Comparison of ENCODE assay signal across 31 cellular contexts in genomic region chr20:37263686-37264085, GRCh38. TPM values are rescaled to one million over a fixed set of nuclear protein-coding genes. Genes with fewer than 3 reads are reported as not detected.
"Had no signal": no experiment of that assay in that cellular context is flagged by ENCODE, and none has a peak within 500 bp of the region (broad histone marks: within the 10 kb centered on the region; RNA-seq: fewer than 3 reads in every experiment).

No MANE protein-coding gene starts in this region.

- H3K9me3 ChIP-seq: stomach, suprapubic skin, testis, thoracic aorta, thyroid gland, tibial artery, tibial nerve, transverse colon, upper lobe of left lung, upper lobe of right lung, uterus, vagina had no signal

- ATAC-seq: stimulated activated effector memory CD8-positive, alpha-beta T cell treated with anti-CD3 and anti-CD28 coated beads, Interleukin-12 subunit alpha, Interleukin-12 subunit beta, amount 100 ng/mL, for 72 hours; stimulated activated memory B cell treated with anti-CD40 and anti-IgM and Interleukin-4, amounts not matched to agents 10 μg/mL and 1 μg/mL and 100 μg/mL, for 72 hours; stimulated activated naive B cell treated with anti-CD40 and anti-IgM and Interleukin-4, amounts not matched to agents 10 μg/mL and 1 μg/mL and 100 μg/mL, for 72 hours; stimulated activated naive CD8-positive, alpha-beta T cell treated with anti-CD3 and anti-CD28 coated beads, Interleukin-15, amount 100 ng/mL, for 72 hours; stimulated activated naive CD8-positive, alpha-beta T cell treated with anti-CD3 and anti-CD28 coated beads, Interleukin-15, Interleukin-2, amounts not matched to agents 100 U/mL and 50 U/mL, for 24 hours; upper lobe of right lung had no signal

- H3K27ac ChIP-seq: stomach, suprapubic skin, testis, thoracic aorta, thyroid gland, tibial artery, tibial nerve, transverse colon, upper lobe of left lung, upper lobe of right lung, uterus, vagina had no signal

- H3K36me3 ChIP-seq: stomach, suprapubic skin, thoracic aorta, thyroid gland, tibial artery, tibial nerve, transverse colon, upper lobe of left lung, upper lobe of right lung, uterus, vagina had no signal

- H3K4me1 Mint-ChIP-seq: stimulated activated effector memory CD8-positive, alpha-beta T cell treated with anti-CD3 and anti-CD28 coated beads, Interleukin-12 subunit alpha, Interleukin-12 subunit beta, amount 100 ng/mL, for 72 hours; stimulated activated naive CD8-positive, alpha-beta T cell treated with anti-CD3 and anti-CD28 coated beads, Interleukin-15, amount 100 ng/mL, for 72 hours had no signal

- H3K27me3 ChIP-seq: testis, thyroid gland, tibial nerve, transverse colon, upper lobe of left lung, uterus, vagina had no signal

- H3K27ac Mint-ChIP-seq: stimulated activated effector memory CD8-positive, alpha-beta T cell treated with anti-CD3 and anti-CD28 coated beads, Interleukin-12 subunit alpha, Interleukin-12 subunit beta, amount 100 ng/mL, for 72 hours; stimulated activated memory B cell treated with anti-CD40 and anti-IgM and Interleukin-4, amounts not matched to agents 10 μg/mL and 1 μg/mL and 100 μg/mL, for 72 hours; stimulated activated naive B cell treated with anti-CD40 and anti-IgM and Interleukin-4, amounts not matched to agents 10 μg/mL and 1 μg/mL and 100 μg/mL, for 72 hours; stimulated activated naive CD8-positive, alpha-beta T cell treated with anti-CD3 and anti-CD28 coated beads, Interleukin-15, amount 100 ng/mL, for 72 hours; stimulated activated naive CD8-positive, alpha-beta T cell treated with anti-CD3 and anti-CD28 coated beads, Interleukin-15, Interleukin-2, amounts not matched to agents 100 ng/mL and 50 ng/mL, for 24 hours; type B pancreatic cell had no signal

- H3K4me1 ChIP-seq: stomach, suprapubic skin, testis, thyroid gland, tibial artery, tibial nerve, transverse colon, upper lobe of left lung, upper lobe of right lung, uterus, vagina had no signal

- H3K4me3 Mint-ChIP-seq: stimulated activated effector memory CD8-positive, alpha-beta T cell treated with anti-CD3 and anti-CD28 coated beads, Interleukin-12 subunit alpha, Interleukin-12 subunit beta, amount 100 ng/mL, for 72 hours; stimulated activated memory B cell treated with anti-CD40 and anti-IgM and Interleukin-4, amounts not matched to agents 10 μg/mL and 1 μg/mL and 100 μg/mL, for 72 hours; stimulated activated naive B cell treated with anti-CD40 and anti-IgM and Interleukin-4, amounts not matched to agents 10 μg/mL and 1 μg/mL and 100 μg/mL, for 72 hours; stimulated activated naive CD8-positive, alpha-beta T cell treated with anti-CD3 and anti-CD28 coated beads, Interleukin-15, amount 100 ng/mL, for 72 hours; stimulated activated naive CD8-positive, alpha-beta T cell treated with anti-CD3 and anti-CD28 coated beads, Interleukin-15, Interleukin-2, amounts not matched to agents 100 ng/mL and 50 ng/mL, for 24 hours; type B pancreatic cell had no signal

- DNase-seq: stimulated activated CD4-positive, alpha-beta T cell treated with anti-CD3 and anti-CD28 coated beads, Interleukin-2, amount 100 ng/mL, for 48 hours; stimulated activated CD4-positive, alpha-beta T cell treated with anti-CD3 and anti-CD28 coated beads, Interleukin-4, amount 100 ng/mL, for 1 hour; stimulated activated CD4-positive, alpha-beta T cell treated with anti-CD3 and anti-CD28 coated beads, Interleukin-4, amount 100 ng/mL, for 24 hours; stimulated activated CD4-positive, alpha-beta T cell treated with anti-CD3 and anti-CD28 coated beads, Interleukin-4, amount 100 ng/mL, for 4 hours; stimulated activated CD8-positive, alpha-beta memory T cell treated with anti-CD3 and anti-CD28 coated beads, Interleukin-4, amount 100 ng/mL, for 48 hours; stimulated activated naive B cell treated with anti-CD40 and anti-IgM and Interleukin-4, amounts not matched to agents 10 μg/mL and 1 μg/mL and 100 μg/mL, for 72 hours; stimulated activated naive CD4-positive, alpha-beta T cell; stimulated activated naive CD4-positive, alpha-beta T cell treated with Interleukin-2 at 50 U/mL for 16 hours; stimulated activated naive CD8-positive, alpha-beta T cell treated with anti-CD3 and anti-CD28 coated beads, Interleukin-15, amount 100 ng/mL, for 72 hours; stimulated activated naive CD8-positive, alpha-beta T cell treated with anti-CD3 and anti-CD28 coated beads, Interleukin-15, Interleukin-2, amounts not matched to agents 100 U/mL and 50 U/mL, for 24 hours; stomach; substantia nigra; testis; thyroid gland; tibial artery; transverse colon; upper lobe of left lung; upper lobe of right lung; uterus had no signal

- H3K36me3 Mint-ChIP-seq: stimulated activated effector memory CD8-positive, alpha-beta T cell treated with anti-CD3 and anti-CD28 coated beads, Interleukin-12 subunit alpha, Interleukin-12 subunit beta, amount 100 ng/mL, for 72 hours; stimulated activated memory B cell treated with anti-CD40 and anti-IgM and Interleukin-4, amounts not matched to agents 10 μg/mL and 1 μg/mL and 100 μg/mL, for 72 hours; stimulated activated naive B cell treated with anti-CD40 and anti-IgM and Interleukin-4, amounts not matched to agents 10 μg/mL and 1 μg/mL and 100 μg/mL, for 72 hours; type B pancreatic cell had no signal

- H3K9me3 Mint-ChIP-seq: stimulated activated effector memory CD8-positive, alpha-beta T cell treated with anti-CD3 and anti-CD28 coated beads, Interleukin-12 subunit alpha, Interleukin-12 subunit beta, amount 100 ng/mL, for 72 hours; stimulated activated memory B cell treated with anti-CD40 and anti-IgM and Interleukin-4, amounts not matched to agents 10 μg/mL and 1 μg/mL and 100 μg/mL, for 72 hours; stimulated activated naive B cell treated with anti-CD40 and anti-IgM and Interleukin-4, amounts not matched to agents 10 μg/mL and 1 μg/mL and 100 μg/mL, for 72 hours; stimulated activated naive CD8-positive, alpha-beta T cell treated with anti-CD3 and anti-CD28 coated beads, Interleukin-15, amount 100 ng/mL, for 72 hours; stimulated activated naive CD8-positive, alpha-beta T cell treated with anti-CD3 and anti-CD28 coated beads, Interleukin-15, Interleukin-2, amounts not matched to agents 100 ng/mL and 50 ng/mL, for 24 hours; type B pancreatic cell had no signal

- H3K4me3 ChIP-seq: stomach, suprapubic skin, testis, thoracic aorta, thyroid gland, tibial artery, tibial nerve, transverse colon, upper lobe of left lung, upper lobe of right lung, uterus, vagina had no signal

RNA-seq across cellular contexts. Expression of gene GHRH, which starts 2.1 kb away (rescaled TPM):
- total RNA-seq: stomach, subcutaneous adipose tissue, suprapubic skin, temporal lobe, testis, thoracic aorta, thyroid gland, tibial nerve, transverse colon, upper lobe of left lung, upper lobe of right lung, ureter, urinary bladder, uterus, vagina had no signal
- polyA plus RNA-seq: stomach, urinary bladder had no signal
